In genomic region chr13:39634956-39635355, GRCh38 we compare ENCODE assay signal across 24 cellular contexts.
"Had no signal": no experiment of that assay in that cellular context is flagged by ENCODE, and none has a peak within 500 bp of the region (broad histone marks: within the 10 kb centered on the region; RNA-seq: fewer than 3 reads in every experiment).

No MANE protein-coding gene starts in this region.

- DNase-seq: activated B cell treated with CpG ODN at 0.5 μM for 24 hours; activated CD4-positive, alpha-beta T cell treated with anti-CD3 and anti-CD28 coated beads, Interleukin-2, amount 50 U/mL, for 1 hour; activated CD8-positive, alpha-beta T cell treated with anti-CD3 and anti-CD28 coated beads, Interleukin-2, amount 10 ng/mL, durations not matched to agents 7 days and 5 days; activated naive CD4-positive, alpha-beta T cell treated with Interleukin-2 at 50 U/mL for 16 hours; activated T-cell treated with anti-CD3 and anti-CD28 coated beads for 4 hours; activated T-cell treated with anti-CD3 and anti-CD28 coated beads, Interleukin-2, amount 50 U/mL, for 72 hours; adrenal gland; aorta; cerebellar nuclear complex; colonic mucosa; effector CD8-positive, alpha-beta T cell; glutamatergic neuron; left colon; naive B cell; occipital lobe; psoas muscle; right cardiac atrium; stimulated activated CD4-positive, alpha-beta T cell treated with anti-CD3 and anti-CD28 coated beads, Interleukin-15, amount 100 ng/mL, for 24 hours; stimulated activated CD4-positive, alpha-beta T cell treated with anti-CD3 and anti-CD28 coated beads, Interleukin-2, amount 100 ng/mL, for 24 hours; stimulated activated naive CD4-positive, alpha-beta T cell; T-helper 17 cell; T1000; tibial artery; upper lobe of right lung had no signal

- ATAC-seq: activated CD8-positive, alpha-beta T cell treated with anti-CD3 and anti-CD28 coated beads, Interleukin-2, amount 10 ng/mL, durations not matched to agents 7 days and 5 days; activated T-cell treated with anti-CD3 and anti-CD28 coated beads, Interleukin-2, amount 50 U/mL, for 72 hours; left colon; psoas muscle; right cardiac atrium; T-helper 17 cell; upper lobe of right lung had no signal
